Comparison of ENCODE assay signal across 8 cellular contexts in genomic region chr9:136225366-136225747, GRCh38. TPM values are rescaled to one million over a fixed set of nuclear protein-coding genes. Genes with fewer than 3 reads are reported as not detected.
A peak's percentile ranks its signal among the peaks of the same experiment; 100 is the strongest.
DNase-seq lines count a peak whose midpoint lies in the region; ATAC-seq and TF ChIP-seq lines count a peak whose summit lies in the region.

No MANE protein-coding gene starts in this region.

- ATAC-seq in GM18870 (IDR thresholded peaks at IDR 0.05; ENCODE audit: unreplicated experiment) (peak; percentile 37), HG02798 (IDR thresholded peaks at IDR 0.05; ENCODE audit: poor library complexity, unreplicated experiment) (peak; percentile 54)

- CTCF ChIA-PET in A673 (lab: Charles Lee) = interaction anchor here (0.7 kb wide), 1 partner anchor 165 kb away, joined by 3 read pairs; no protein-coding TSS in a partner anchor

- H3K36me3 ChIP-seq in A673 (ENCODE audit: insufficient read depth, low read length, poor library complexity, severe bottlenecking) = peaks cover 18% of the 10 kb centered on the region
- peaks cover 22% of the 10 kb centered on the region; the same call in 1 of the 2 replicates for H3K36me3 ChIP-seq in SK-N-MC (ENCODE audit: insufficient read depth, low read length)

- POLR2A ChIA-PET in A673 (lab: Charles Lee; ENCODE audit: low non-redundant PET) = no interaction called here

- H3K4me1 ChIP-seq in A673 (ENCODE audit: insufficient read depth, low read length, poor library complexity, severe bottlenecking) = peaks cover 24% of the 10 kb centered on the region

- DNase-seq in A673 (ENCODE audit: low spot score) (no peak), SK-N-MC (ENCODE audit: low read depth, low spot score) (no peak), hippocampal formation (lab: John Stamatoyannopoulos, UW) (no peak), SW 1271 (lab: John Stamatoyannopoulos, UW) (no peak), NCI-H524 treated with DMSO at 0.1 percent for 48 hours (lab: John Stamatoyannopoulos, UW) (no peak), HK-2 (ENCODE audit: unreplicated experiment) (no peak)

- H3K9ac ChIP-seq in SK-N-MC (ENCODE audit: insufficient read length) = no peak overlapping the region

- no peak for TF ChIP-seq CTCF in A673 (conservative IDR thresholded peaks at IDR 0.05; ENCODE audit: low read depth, low read length)

- H3K4me3 ChIP-seq in A673 (ENCODE audit: low read depth, low read length, poor library complexity, severe bottlenecking) (no peak overlapping the region), SK-N-MC (peak overlapping the region; percentile 4; the same call in 1 of the 2 replicates)

- no peaks in the 10 kb centered on the region for H3K27me3 ChIP-seq in A673 (replicated peaks; ENCODE audit: insufficient read depth, low read depth, low read length, poor library complexity)

- intact Hi-C loops in A673 (cut with micrococcal nuclease; ENCODE audit: unreplicated experiment) = loop anchor here (10.0 kb wide), 1 partner anchor 261 kb away; the partner anchor contains the start of gene UBAC1

- H3K27ac ChIP-seq in A673 (ENCODE audit: low read depth, low read length, poor library complexity, severe bottlenecking) (peak overlapping the region; percentile 52), SK-N-MC (0 out of 2 replicates have a peak overlapping the region, but pooled peaks have one; percentile 54)

- no TSS peak for BruUV-seq in A673 (replicated peaks; lab: Mats Ljungman, UMichigan)

- H3K9me3 ChIP-seq in A673 (ENCODE audit: low read depth, low read length, poor library complexity, severe bottlenecking) = no peaks in the 10 kb centered on the region
- H3K9me3 ChIP-seq in SK-N-MC (ENCODE audit: low read depth, low read length) = no peaks in the 10 kb centered on the region

RNA-seq across cellular contexts. Expression of gene QSOX2, which starts 20.3 kb away (rescaled TPM):
- total RNA-seq in A673 (2021) = 38.0 and 43.7 TPM in 2 replicates

RNA-seq across cellular contexts. Expression of gene LHX3, which starts 20.4 kb away (rescaled TPM):
- 0.11 TPM in 1 of 2 replicates, not detected in the other for total RNA-seq in A673 (2021)
